In genomic region chr3:134496481-134497071, GRCh38 we compare ENCODE assay signal across 1 cellular context.
TF ChIP-seq lines count a peak whose summit lies in the region.

No MANE protein-coding gene starts in this region.

TF ChIP-seq in K562, 482 proteins besides CTCF, POLR2A, EP300 and RAD21 (continued from another document and continues in another):
- TF ChIP-seq, protein P1, sequence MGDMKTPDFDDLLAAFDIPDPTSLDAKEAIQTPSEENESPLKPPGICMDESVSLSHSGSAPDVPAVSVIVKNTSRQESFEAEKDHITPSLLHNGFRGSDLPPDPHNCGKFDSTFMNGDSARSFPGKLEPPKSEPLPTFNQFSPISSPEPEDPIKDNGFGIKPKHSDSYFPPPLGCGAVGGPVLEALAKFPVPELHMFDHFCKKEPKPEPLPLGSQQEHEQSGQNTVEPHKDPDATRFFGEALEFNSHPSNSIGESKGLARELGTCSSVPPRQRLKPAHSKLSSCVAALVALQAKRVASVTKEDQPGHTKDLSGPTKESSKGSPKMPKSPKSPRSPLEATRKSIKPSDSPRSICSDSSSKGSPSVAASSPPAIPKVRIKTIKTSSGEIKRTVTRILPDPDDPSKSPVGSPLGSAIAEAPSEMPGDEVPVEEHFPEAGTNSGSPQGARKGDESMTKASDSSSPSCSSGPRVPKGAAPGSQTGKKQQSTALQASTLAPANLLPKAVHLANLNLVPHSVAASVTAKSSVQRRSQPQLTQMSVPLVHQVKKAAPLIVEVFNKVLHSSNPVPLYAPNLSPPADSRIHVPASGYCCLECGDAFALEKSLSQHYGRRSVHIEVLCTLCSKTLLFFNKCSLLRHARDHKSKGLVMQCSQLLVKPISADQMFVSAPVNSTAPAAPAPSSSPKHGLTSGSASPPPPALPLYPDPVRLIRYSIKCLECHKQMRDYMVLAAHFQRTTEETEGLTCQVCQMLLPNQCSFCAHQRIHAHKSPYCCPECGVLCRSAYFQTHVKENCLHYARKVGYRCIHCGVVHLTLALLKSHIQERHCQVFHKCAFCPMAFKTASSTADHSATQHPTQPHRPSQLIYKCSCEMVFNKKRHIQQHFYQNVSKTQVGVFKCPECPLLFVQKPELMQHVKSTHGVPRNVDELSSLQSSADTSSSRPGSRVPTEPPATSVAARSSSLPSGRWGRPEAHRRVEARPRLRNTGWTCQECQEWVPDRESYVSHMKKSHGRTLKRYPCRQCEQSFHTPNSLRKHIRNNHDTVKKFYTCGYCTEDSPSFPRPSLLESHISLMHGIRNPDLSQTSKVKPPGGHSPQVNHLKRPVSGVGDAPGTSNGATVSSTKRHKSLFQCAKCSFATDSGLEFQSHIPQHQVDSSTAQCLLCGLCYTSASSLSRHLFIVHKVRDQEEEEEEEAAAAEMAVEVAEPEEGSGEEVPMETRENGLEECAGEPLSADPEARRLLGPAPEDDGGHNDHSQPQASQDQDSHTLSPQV (IDR thresholded peaks at IDR 0.05), result peak; percentile 98
- TF ChIP-seq ZFX (CRISPR knock-in tag; IDR thresholded peaks at IDR 0.05) (no peak), CREBBP (IDR thresholded peaks at IDR 0.05; ENCODE audit: low read depth, low read length) (no peak), IRF2 (CRISPR knock-in tag; IDR thresholded peaks at IDR 0.05) (no peak), FOXA1 (IDR thresholded peaks at IDR 0.05; ENCODE audit: borderline replicate concordance) (no peak), BRD9 (IDR thresholded peaks at IDR 0.05; ENCODE audit: low read depth, partially characterized antibody) (no peak), SNRNP70 (optimal IDR thresholded peaks at IDR 0.05; ENCODE audit: low read depth, low read length) (no peak), ZNF239 (CRISPR knock-in tag; IDR thresholded peaks at IDR 0.05) (peak; percentile 88), NONO (IDR thresholded peaks at IDR 0.05; ENCODE audit: low read depth in 2 of 2, low read length in 1 of 2) (0 out of 4 replicates have a peak, but pooled peaks of 1 of the 2 experiments have one; percentile 36), MAZ (CRISPR knock-in tag; conservative IDR thresholded peaks at IDR 0.05 in 1 of 2, IDR thresholded peaks at IDR 0.05 in 1 of 2) (peak in 1 of 2 experiments; percentile 76; a peak in 2 of 4 replicates), ZNF232 (CRISPR knock-in tag; IDR thresholded peaks at IDR 0.05) (no peak), HNRNPL (IDR thresholded peaks at IDR 0.05; ENCODE audit: low read depth, low read length) (no peak), ZKSCAN8 (CRISPR knock-in tag; IDR thresholded peaks at IDR 0.05) (peak; percentile 83), ELK3 (CRISPR knock-in tag; IDR thresholded peaks at IDR 0.05) (0 out of 2 replicates have a peak, but pooled peaks have one; percentile 66), ZNF77 (CRISPR knock-in tag; IDR thresholded peaks at IDR 0.05) (no peak), STAT5B (CRISPR knock-in tag; IDR thresholded peaks at IDR 0.05) (peak; percentile 38; the same call in 1 of the 2 replicates), HEY1 (CRISPR knock-in tag; IDR thresholded peaks at IDR 0.05; ENCODE audit: borderline replicate concordance) (peak; percentile 54; the same call in 1 of the 2 replicates), HINFP (tag; conservative IDR thresholded peaks at IDR 0.05; ENCODE audit: low read depth) (peak; percentile 67), ZNF121 (CRISPR knock-in tag; conservative IDR thresholded peaks at IDR 0.05) (no peak), ZNF655 (CRISPR knock-in tag; IDR thresholded peaks at IDR 0.05) (no peak), ZBTB33 (CRISPR knock-in tag; IDR thresholded peaks at IDR 0.05) (no peak), BHLHE40 (IDR thresholded peaks at IDR 0.05; ENCODE audit: low read length) (peak; percentile 44; the same call in 1 of the 2 replicates), BRCA1 (IDR thresholded peaks at IDR 0.05) (no peak), BRCA1 (CRISPR knock-in tag; IDR thresholded peaks at IDR 0.05) (no peak), ADNP (tag; IDR thresholded peaks at IDR 0.05) (peak; percentile 53; the same call in 1 of the 2 replicates), PHB2 (IDR thresholded peaks at IDR 0.05; ENCODE audit: low read depth) (peak; percentile 50; the same call in 1 of the 2 replicates), PTRF (tag; IDR thresholded peaks at IDR 0.05) (peak; percentile 82), NR2C1 (IDR thresholded peaks at IDR 0.05) (no peak), NR2C1 (tag; IDR thresholded peaks at IDR 0.05) (peak; percentile 78), RBM15 (IDR thresholded peaks at IDR 0.05; ENCODE audit: insufficient read depth, low read length) (no peak), RBM17 (IDR thresholded peaks at IDR 0.05; ENCODE audit: borderline replicate concordance, low read depth, low read length) (no peak), SMARCA4 (IDR thresholded peaks at IDR 0.05) (peak; percentile 85), JUNB (CRISPR knock-in tag; conservative IDR thresholded peaks at IDR 0.05) (no peak), ZBTB9 (CRISPR knock-in tag; IDR thresholded peaks at IDR 0.05) (peak; percentile 96), MIER1 (IDR thresholded peaks at IDR 0.05; ENCODE audit: low read depth) (no peak), CC2D1A (IDR thresholded peaks at IDR 0.05) (peak; percentile 36; the same call in 1 of the 2 replicates), HNRNPH1 (optimal IDR thresholded peaks at IDR 0.05; ENCODE audit: low read depth, low read length) (no peak), NCOA6 (IDR thresholded peaks at IDR 0.05) (no peak), DACH1 (IDR thresholded peaks at IDR 0.05; ENCODE audit: partially characterized antibody) (peak; percentile 64), ATF4 (CRISPR knock-in tag; IDR thresholded peaks at IDR 0.05) (peak; percentile 84), BACH1 (tag; IDR thresholded peaks at IDR 0.05) (peak; percentile 76; the same call in 1 of the 2 replicates), SP1 (CRISPR knock-in tag; IDR thresholded peaks at IDR 0.05) (no peak), FOSL1 (tag; conservative IDR thresholded peaks at IDR 0.05) (peak; percentile 84), KHSRP (IDR thresholded peaks at IDR 0.05) (no peak), MEF2A (IDR thresholded peaks at IDR 0.05; ENCODE audit: control insufficient read depth, low read depth, low read length) (peak; percentile 9; the same call in 1 of the 2 replicates), CEBPB (tag; IDR thresholded peaks at IDR 0.05) (no peak)
- TF ChIP-seq, protein P2, sequence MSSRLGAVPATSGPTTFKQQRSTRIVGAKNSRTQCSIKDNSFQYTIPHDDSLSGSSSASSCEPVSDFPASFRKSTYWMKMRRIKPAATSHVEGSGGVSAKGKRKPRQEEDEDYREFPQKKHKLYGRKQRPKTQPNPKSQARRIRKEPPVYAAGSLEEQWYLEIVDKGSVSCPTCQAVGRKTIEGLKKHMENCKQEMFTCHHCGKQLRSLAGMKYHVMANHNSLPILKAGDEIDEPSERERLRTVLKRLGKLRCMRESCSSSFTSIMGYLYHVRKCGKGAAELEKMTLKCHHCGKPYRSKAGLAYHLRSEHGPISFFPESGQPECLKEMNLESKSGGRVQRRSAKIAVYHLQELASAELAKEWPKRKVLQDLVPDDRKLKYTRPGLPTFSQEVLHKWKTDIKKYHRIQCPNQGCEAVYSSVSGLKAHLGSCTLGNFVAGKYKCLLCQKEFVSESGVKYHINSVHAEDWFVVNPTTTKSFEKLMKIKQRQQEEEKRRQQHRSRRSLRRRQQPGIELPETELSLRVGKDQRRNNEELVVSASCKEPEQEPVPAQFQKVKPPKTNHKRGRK (tag; IDR thresholded peaks at IDR 0.05), result no peak
- TF ChIP-seq, protein P3, sequence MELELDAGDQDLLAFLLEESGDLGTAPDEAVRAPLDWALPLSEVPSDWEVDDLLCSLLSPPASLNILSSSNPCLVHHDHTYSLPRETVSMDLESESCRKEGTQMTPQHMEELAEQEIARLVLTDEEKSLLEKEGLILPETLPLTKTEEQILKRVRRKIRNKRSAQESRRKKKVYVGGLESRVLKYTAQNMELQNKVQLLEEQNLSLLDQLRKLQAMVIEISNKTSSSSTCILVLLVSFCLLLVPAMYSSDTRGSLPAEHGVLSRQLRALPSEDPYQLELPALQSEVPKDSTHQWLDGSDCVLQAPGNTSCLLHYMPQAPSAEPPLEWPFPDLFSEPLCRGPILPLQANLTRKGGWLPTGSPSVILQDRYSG (tag; conservative IDR thresholded peaks at IDR 0.05; ENCODE audit: low read depth), result peak; percentile 95
- TF ChIP-seq, protein P4, sequence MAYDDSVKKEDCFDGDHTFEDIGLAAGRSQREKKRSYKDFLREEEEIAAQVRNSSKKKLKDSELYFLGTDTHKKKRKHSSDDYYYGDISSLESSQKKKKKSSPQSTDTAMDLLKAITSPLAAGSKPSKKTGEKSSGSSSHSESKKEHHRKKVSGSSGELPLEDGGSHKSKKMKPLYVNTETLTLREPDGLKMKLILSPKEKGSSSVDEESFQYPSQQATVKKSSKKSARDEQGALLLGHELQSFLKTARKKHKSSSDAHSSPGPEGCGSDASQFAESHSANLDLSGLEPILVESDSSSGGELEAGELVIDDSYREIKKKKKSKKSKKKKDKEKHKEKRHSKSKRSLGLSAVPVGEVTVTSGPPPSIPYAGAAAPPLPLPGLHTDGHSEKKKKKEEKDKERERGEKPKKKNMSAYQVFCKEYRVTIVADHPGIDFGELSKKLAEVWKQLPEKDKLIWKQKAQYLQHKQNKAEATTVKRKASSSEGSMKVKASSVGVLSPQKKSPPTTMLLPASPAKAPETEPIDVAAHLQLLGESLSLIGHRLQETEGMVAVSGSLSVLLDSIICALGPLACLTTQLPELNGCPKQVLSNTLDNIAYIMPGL (CRISPR knock-in tag; IDR thresholded peaks at IDR 0.05), result no peak
- TF ChIP-seq, protein P5, sequence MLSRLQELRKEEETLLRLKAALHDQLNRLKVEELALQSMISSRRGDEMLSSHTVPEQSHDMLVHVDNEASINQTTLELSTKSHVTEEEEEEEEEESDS (CRISPR knock-in tag; IDR thresholded peaks at IDR 0.05), result no peak
- TF ChIP-seq, protein P6, sequence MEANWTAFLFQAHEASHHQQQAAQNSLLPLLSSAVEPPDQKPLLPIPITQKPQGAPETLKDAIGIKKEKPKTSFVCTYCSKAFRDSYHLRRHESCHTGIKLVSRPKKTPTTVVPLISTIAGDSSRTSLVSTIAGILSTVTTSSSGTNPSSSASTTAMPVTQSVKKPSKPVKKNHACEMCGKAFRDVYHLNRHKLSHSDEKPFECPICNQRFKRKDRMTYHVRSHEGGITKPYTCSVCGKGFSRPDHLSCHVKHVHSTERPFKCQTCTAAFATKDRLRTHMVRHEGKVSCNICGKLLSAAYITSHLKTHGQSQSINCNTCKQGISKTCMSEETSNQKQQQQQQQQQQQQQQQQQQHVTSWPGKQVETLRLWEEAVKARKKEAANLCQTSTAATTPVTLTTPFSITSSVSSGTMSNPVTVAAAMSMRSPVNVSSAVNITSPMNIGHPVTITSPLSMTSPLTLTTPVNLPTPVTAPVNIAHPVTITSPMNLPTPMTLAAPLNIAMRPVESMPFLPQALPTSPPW (CRISPR knock-in tag; IDR thresholded peaks at IDR 0.05), result peak; percentile 46
